Comparison of ENCODE assay signal across 16 cellular contexts in the genomic region with DNA sequence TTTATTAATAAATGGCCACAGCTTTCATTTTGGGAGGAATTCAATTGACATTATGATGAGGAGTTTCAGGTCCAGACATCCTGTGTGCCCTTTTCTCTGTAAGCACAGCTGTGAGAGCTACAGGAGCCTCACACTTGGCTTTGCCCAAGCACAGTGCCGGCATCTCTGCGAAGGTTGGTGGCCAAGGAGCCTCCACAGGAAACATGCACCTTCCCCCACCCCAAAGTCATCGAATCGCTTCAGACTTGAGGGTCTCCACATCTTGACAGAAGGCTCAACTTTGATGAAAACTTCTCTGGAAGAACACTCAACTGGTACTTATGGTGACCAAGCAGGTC.
DNase-seq lines count a peak whose midpoint lies in the region; ATAC-seq and TF ChIP-seq lines count a peak whose summit lies in the region.
"Had no signal": no experiment of that assay in that cellular context is flagged by ENCODE, and none has a peak within 500 bp of the region (broad histone marks: within the 10 kb centered on the region; RNA-seq: fewer than 3 reads in every experiment).

No MANE protein-coding gene starts in this region.

- H3K4me3 ChIP-seq in duodenal mucosa (ENCODE audit: low read depth in 1 of 2, low read length in 2 of 2) (no peak overlapping the region), tibial nerve (no peak overlapping the region), neuronal stem cell (ENCODE audit: low read length in 2 of 2) (no peak overlapping the region)
- H3K4me3 ChIP-seq: cardiac muscle cell had no signal

- no peaks in the 10 kb centered on the region for H3K27me3 Mint-ChIP-seq in osteocyte (ENCODE audit: unreplicated experiment)
- H3K27me3 Mint-ChIP-seq: activated naive CD4-positive, alpha-beta T cell treated with anti-CD3 and anti-CD28 coated beads, Interleukin-2, amount 50 U/mL, for 24 hours had no signal

- no peak overlapping the region for H2AFZ ChIP-seq in neuronal stem cell (ENCODE audit: low read length)

- CTCF ChIA-PET in RWPE1 (lab: Yijun Ruan, JAX): interaction anchor here (0.6 kb wide), 1 partner anchor 221 kb away, joined by 3 read pairs; no protein-coding TSS in a partner anchor

- H3K27ac ChIP-seq in RWPE1 (peak overlapping the region; percentile 74), duodenal mucosa (ENCODE audit: low read depth, low read length) (peak overlapping the region; percentile 70), tibial nerve (peak overlapping the region; percentile 35 to 77 (median 60)), neuronal stem cell (replicated peaks; ENCODE audit: low read length) (no peak overlapping the region)
- H3K27ac ChIP-seq: C4-2B, cardiac muscle cell, HL-60 had no signal

- H3K9me3 ChIP-seq in duodenal mucosa (ENCODE audit: control insufficient read depth in 1 of 2, low read length in 2 of 2) (no peaks in the 10 kb centered on the region), tibial nerve (no peaks in the 10 kb centered on the region), neuronal stem cell (replicated peaks in 1 of 2; ENCODE audit: control insufficient read depth in 2 of 2, insufficient read depth in 1 of 2, low read depth in 1 of 2, low read length in 2 of 2) (no peaks in the 10 kb centered on the region)

- POLR2A ChIA-PET in RWPE1 (lab: Yijun Ruan, JAX; ENCODE audit: low non-redundant PET): no interaction called here

- H3K23ac ChIP-seq in neuronal stem cell (ENCODE audit: low read depth, low read length, poor library complexity): no peak overlapping the region

- no peak for TF ChIP-seq CTCF in RWPE1 (conservative IDR thresholded peaks at IDR 0.05; ENCODE audit: low read depth)
- TF ChIP-seq CTCF in osteocyte (IDR thresholded peaks at IDR 0.05): no peak
- no peak for TF ChIP-seq CTCF in tibial nerve (IDR thresholded peaks at IDR 0.05)
- no peak for TF ChIP-seq CTCF in omental fat pad (IDR thresholded peaks at IDR 0.05)

- TF ChIP-seq POLR2A in tibial nerve (IDR thresholded peaks at IDR 0.05): no peak

- H3K36me3 Mint-ChIP-seq in osteocyte (ENCODE audit: unreplicated experiment): no peaks in the 10 kb centered on the region
- H3K36me3 Mint-ChIP-seq: activated naive CD4-positive, alpha-beta T cell treated with anti-CD3 and anti-CD28 coated beads, Interleukin-2, amount 50 U/mL, for 24 hours had no signal

- no peak overlapping the region for H2BK5ac ChIP-seq in neuronal stem cell (ENCODE audit: low read length)

- H3K27me3 ChIP-seq in duodenal mucosa (ENCODE audit: control insufficient read depth in 1 of 2, insufficient read depth in 2 of 2, low read length in 2 of 2): no peaks in the 10 kb centered on the region
- no peaks in the 10 kb centered on the region for H3K27me3 ChIP-seq in tibial nerve
- H3K27me3 ChIP-seq in neuronal stem cell (ENCODE audit: control insufficient read depth in 3 of 3, insufficient read depth in 3 of 3, low read depth in 1 of 3, low read length in 3 of 3): peaks cover 0 to 17% (median 0%) of the 10 kb centered on the region in 3 experiments
- H3K27me3 ChIP-seq: cardiac muscle cell had no signal

- WGBS in tibial nerve, 2 donors: 94 to 98% methylated on average over 4 of the region's 4 CpGs
- no CpG with 5 or more reads among the region's 4 CpGs for WGBS in neuronal stem cell (ENCODE audit: extremely low coverage in 2 of 2, insufficient read length in 2 of 2, insufficient replicate concordance in 1 of 2), 2 donors

- H4K91ac ChIP-seq in neuronal stem cell (ENCODE audit: low read depth, low read length, poor library complexity): no peak overlapping the region

- H3K9ac ChIP-seq in duodenal mucosa (ENCODE audit: low read depth in 1 of 2, low read length in 2 of 2) (no peak overlapping the region), neuronal stem cell (ENCODE audit: low read depth, low read length, poor library complexity) (no peak overlapping the region)

- DNase-seq in RWPE1 (ENCODE audit: low spot score) (no peak), osteocyte (ENCODE audit: extremely low spot score, unreplicated experiment) (no peak), tibial nerve (ENCODE audit: low spot score in 2 of 2) (no peak), neuronal stem cell (ENCODE audit: low spot score) (no peak), omental fat pad (ENCODE audit: low spot score) (no peak)
- DNase-seq: activated CD4-positive, alpha-beta T cell treated with anti-CD3 and anti-CD28 coated beads, Interleukin-2, amount 50 U/mL, for 1 hour; KBM-7; NCI-H1417 treated with DMSO at 0.1 percent for 48 hours; stimulated activated CD4-positive, alpha-beta T cell treated with anti-CD3 and anti-CD28 coated beads, Interleukin-12 subunit alpha, Interleukin-12 subunit beta, amount 100 ng/mL, for 4 hours had no signal

- H3K4ac ChIP-seq in neuronal stem cell (ENCODE audit: low read length): no peak overlapping the region

- H4K8ac ChIP-seq in neuronal stem cell (ENCODE audit: low read depth, low read length): no peak overlapping the region

- H3K14ac ChIP-seq in neuronal stem cell (ENCODE audit: low read length): no peak overlapping the region

- no peak overlapping the region for H3K4me3 Mint-ChIP-seq in osteocyte (ENCODE audit: unreplicated experiment)
- H3K4me3 Mint-ChIP-seq: activated naive CD4-positive, alpha-beta T cell treated with anti-CD3 and anti-CD28 coated beads, Interleukin-2, amount 50 U/mL, for 24 hours had no signal

- H2BK12ac ChIP-seq in neuronal stem cell (ENCODE audit: low read length): no peak overlapping the region

- peak overlapping the region; percentile 68 for H3K27ac Mint-ChIP-seq in osteocyte (ENCODE audit: unreplicated experiment)
- H3K27ac Mint-ChIP-seq: activated naive CD4-positive, alpha-beta T cell treated with anti-CD3 and anti-CD28 coated beads, Interleukin-2, amount 50 U/mL, for 24 hours had no signal

- ATAC-seq in GM18909 (IDR thresholded peaks at IDR 0.05; ENCODE audit: poor library complexity, unreplicated experiment): no peak
- no peak for ATAC-seq in omental fat pad (ENCODE audit: low FRiP score)
- ATAC-seq in HG03342 (IDR thresholded peaks at IDR 0.05; ENCODE audit: unreplicated experiment): no peak

- no peaks in the 10 kb centered on the region for H3K9me3 Mint-ChIP-seq in osteocyte (ENCODE audit: unreplicated experiment)
- H3K9me3 Mint-ChIP-seq: activated naive CD4-positive, alpha-beta T cell treated with anti-CD3 and anti-CD28 coated beads, Interleukin-2, amount 50 U/mL, for 24 hours had no signal

- no peak overlapping the region for H3K18ac ChIP-seq in neuronal stem cell (ENCODE audit: low read length)

- H3K36me3 ChIP-seq in duodenal mucosa (ENCODE audit: control insufficient read depth in 1 of 2, insufficient read depth in 2 of 2, low read length in 2 of 2) (no peaks in the 10 kb centered on the region), tibial nerve (peaks cover 0 to 3% (median 0%) of the 10 kb centered on the region in 3 donors), neuronal stem cell (replicated peaks in 1 of 2; ENCODE audit: control insufficient read depth in 2 of 2, insufficient read depth in 2 of 2, low read length in 2 of 2) (no peaks in the 10 kb centered on the region)
- H3K36me3 ChIP-seq: cardiac muscle cell had no signal

- no peak overlapping the region for H3K4me2 ChIP-seq in neuronal stem cell (ENCODE audit: insufficient read depth, low read length, poor library complexity, severe bottlenecking)

- no peaks in the 10 kb centered on the region for H3K79me1 ChIP-seq in neuronal stem cell (ENCODE audit: low read depth, low read length)

- H2BK120ac ChIP-seq in neuronal stem cell (ENCODE audit: low read depth, low read length): no peak overlapping the region

- no peak for TF ChIP-seq EP300 in tibial nerve (IDR thresholded peaks at IDR 0.05)

- H3K4me1 ChIP-seq in duodenal mucosa (ENCODE audit: control insufficient read depth in 1 of 2, insufficient read depth in 2 of 2, low read length in 2 of 2) (no peaks in the 10 kb centered on the region), tibial nerve (peaks cover 0 to 8% (median 3%) of the 10 kb centered on the region in 4 donors), neuronal stem cell (ENCODE audit: control insufficient read depth in 2 of 2, insufficient read depth in 1 of 2, low read depth in 1 of 2, low read length in 2 of 2) (no peaks in the 10 kb centered on the region)

- H2AK5ac ChIP-seq in neuronal stem cell (ENCODE audit: low read depth, low read length): no peak overlapping the region

- H3K4me1 Mint-ChIP-seq in osteocyte (ENCODE audit: unreplicated experiment): peaks cover 23% of the 10 kb centered on the region
- H3K4me1 Mint-ChIP-seq: activated naive CD4-positive, alpha-beta T cell treated with anti-CD3 and anti-CD28 coated beads, Interleukin-2, amount 50 U/mL, for 24 hours had no signal

- H2BK15ac ChIP-seq in neuronal stem cell (ENCODE audit: low read length): no peak overlapping the region
